In the genomic region with DNA sequence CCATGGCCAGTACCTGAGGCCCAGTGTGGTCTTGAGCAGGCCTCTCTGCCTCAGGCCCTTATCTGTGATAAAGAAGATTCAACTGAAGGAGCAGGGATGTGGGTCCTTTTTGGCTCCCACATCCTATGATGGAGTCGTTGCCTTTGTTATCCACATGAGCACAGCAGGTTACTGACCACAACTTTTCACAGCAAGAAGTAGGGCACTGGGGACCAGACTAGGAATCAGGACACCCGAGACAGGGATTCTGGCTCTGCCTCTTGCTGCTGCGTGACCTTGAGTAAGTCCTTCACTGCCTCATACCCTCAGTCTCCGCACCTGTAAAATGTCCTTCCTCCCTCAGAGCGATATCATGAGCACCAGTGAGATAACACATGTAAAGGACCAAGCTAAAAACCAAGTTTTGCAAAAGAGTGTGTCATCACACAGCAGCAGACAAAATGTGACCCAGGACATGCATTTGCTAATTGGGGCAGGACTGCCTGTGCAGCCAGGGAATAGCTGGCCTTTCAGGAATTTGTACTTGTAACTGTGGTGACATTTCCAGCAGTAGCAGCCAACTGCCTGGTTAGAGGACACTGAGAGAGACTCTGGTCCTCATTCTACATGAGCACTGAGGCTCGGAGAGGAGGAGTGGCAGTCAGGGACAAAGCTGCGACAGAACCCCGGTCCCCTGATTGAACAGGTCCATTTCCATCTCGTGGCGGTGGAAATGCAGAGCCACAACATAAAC, we compare ENCODE assay signal across 1 cellular context.
TF ChIP-seq lines count a peak whose summit lies in the region.

No MANE protein-coding gene starts in this region.

TF ChIP-seq in IMR-90, 13 proteins besides CTCF, POLR2A, EP300 and RAD21:
- TF ChIP-seq, protein P1, sequence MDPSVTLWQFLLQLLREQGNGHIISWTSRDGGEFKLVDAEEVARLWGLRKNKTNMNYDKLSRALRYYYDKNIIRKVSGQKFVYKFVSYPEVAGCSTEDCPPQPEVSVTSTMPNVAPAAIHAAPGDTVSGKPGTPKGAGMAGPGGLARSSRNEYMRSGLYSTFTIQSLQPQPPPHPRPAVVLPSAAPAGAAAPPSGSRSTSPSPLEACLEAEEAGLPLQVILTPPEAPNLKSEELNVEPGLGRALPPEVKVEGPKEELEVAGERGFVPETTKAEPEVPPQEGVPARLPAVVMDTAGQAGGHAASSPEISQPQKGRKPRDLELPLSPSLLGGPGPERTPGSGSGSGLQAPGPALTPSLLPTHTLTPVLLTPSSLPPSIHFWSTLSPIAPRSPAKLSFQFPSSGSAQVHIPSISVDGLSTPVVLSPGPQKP (IDR thresholded peaks at IDR 0.05; ENCODE audit: borderline replicate concordance, low read depth, low read length), result no peak
- TF ChIP-seq FOS (IDR thresholded peaks at IDR 0.05; ENCODE audit: low read depth, low read length) (no peak), RFX5 (IDR thresholded peaks at IDR 0.05; ENCODE audit: low read depth, low read length) (no peak)
